Comparison of ENCODE assay signal across 16 cellular contexts in the genomic region with DNA sequence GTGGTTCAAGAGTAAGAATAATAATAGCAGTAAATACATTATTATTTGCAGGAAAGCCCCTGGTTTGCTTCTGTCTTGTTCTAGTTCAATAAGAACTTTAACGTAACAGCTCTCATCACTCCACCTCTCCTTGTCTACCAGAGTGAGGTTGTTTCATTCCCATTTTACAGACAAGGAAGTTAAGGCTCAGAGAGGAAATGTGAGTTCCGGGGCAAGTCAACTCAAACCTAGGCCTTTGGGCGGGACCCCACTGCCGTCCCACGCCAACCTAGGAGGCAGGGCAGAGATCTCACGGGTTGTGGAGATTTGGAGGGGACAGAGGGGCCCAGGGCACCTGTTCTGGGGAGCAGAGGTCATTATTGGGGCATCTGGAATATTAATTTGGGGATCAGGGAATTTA. TPM values are rescaled to one million over a fixed set of nuclear protein-coding genes. Genes with fewer than 3 reads are reported as not detected.
A peak's percentile ranks its signal among the peaks of the same experiment; 100 is the strongest.
DNase-seq lines count a peak whose midpoint lies in the region; ATAC-seq, FAIRE-seq and TF ChIP-seq lines count a peak whose summit lies in the region.
"Had no signal": no experiment of that assay in that cellular context is flagged by ENCODE, and none has a peak within 500 bp of the region (broad histone marks: within the 10 kb centered on the region; RNA-seq: fewer than 3 reads in every experiment).

No MANE protein-coding gene starts in this region.

- H3K9ac ChIP-seq in OCI-LY1 (ENCODE audit: low read length) (peak overlapping the region; percentile 93), K562 (ENCODE audit: insufficient read depth in 1 of 2, low read depth in 2 of 2, low read length in 2 of 2) (no peak overlapping the region), GM23248 (no peak overlapping the region)

- no peaks in the 10 kb centered on the region for H3K9me1 ChIP-seq in K562 (ENCODE audit: control insufficient read depth, insufficient read depth, low read length)

- H3K36me3 ChIP-seq in OCI-LY1 (ENCODE audit: insufficient read depth, low read length) = peaks cover 50% of the 10 kb centered on the region
- H3K36me3 ChIP-seq in K562 (ENCODE audit: control insufficient read depth, insufficient read depth, low read length) = peaks cover 19% of the 10 kb centered on the region
- H3K36me3 ChIP-seq in GM23248 (ENCODE audit: low read depth) = peaks cover 2% of the 10 kb centered on the region

- H3K79me2 ChIP-seq in OCI-LY1 (ENCODE audit: insufficient read depth, low read length) = peaks cover 24% of the 10 kb centered on the region
- H3K79me2 ChIP-seq in K562 (ENCODE audit: control insufficient read depth, insufficient read depth, low read length) = peaks cover 30% of the 10 kb centered on the region
- peaks cover 23% of the 10 kb centered on the region for H3K79me2 ChIP-seq in GM23248 (ENCODE audit: insufficient read depth)

- no peaks in the 10 kb centered on the region for H3K9me3 Mint-ChIP-seq in activated T-cell treated with anti-CD3 and anti-CD28 coated beads, Interleukin-2, amount 50 U/mL, for 4 hours
- no peaks in the 10 kb centered on the region for H3K9me3 Mint-ChIP-seq in stimulated activated naive B cell treated with anti-CD40 and anti-IgM and Interleukin-4, amounts not matched to agents 10 μg/mL and 1 μg/mL and 100 μg/mL, for 72 hours
- H3K9me3 Mint-ChIP-seq: HFFc6 had no signal

- H3K27ac ChIP-seq in OCI-LY1 (ENCODE audit: low read depth, low read length, poor library complexity, severe bottlenecking) (peak overlapping the region; percentile 94), K562 (ENCODE audit: extremely low read depth, low read depth, low read length) (no peak overlapping the region), GM23248 (no peak overlapping the region)
- H3K27ac ChIP-seq: upper lobe of left lung had no signal

- no peaks in the 10 kb centered on the region for H3F3A ChIP-seq in OCI-LY1 (ENCODE audit: insufficient read depth, low read length)
- H3F3A ChIP-seq in GM23248 (ENCODE audit: insufficient read depth) = no peaks in the 10 kb centered on the region

- intact Hi-C loops in K562 (cut with micrococcal nuclease) = loop anchor here (5.0 kb wide), 1 partner anchor 59 kb away; no protein-coding TSS in a partner anchor

- POLR2A ChIA-PET in K562 (lab: Yijun Ruan, JAX) = interaction anchor here (0.6 kb wide), 1 partner anchor 161 kb away, joined by 3 read pairs; no protein-coding TSS in a partner anchor

- peak overlapping the region; percentile 99 for H3K27ac Mint-ChIP-seq in stimulated activated naive B cell treated with anti-CD40 and anti-IgM and Interleukin-4, amounts not matched to agents 10 μg/mL and 1 μg/mL and 100 μg/mL, for 72 hours
- H3K27ac Mint-ChIP-seq: HFFc6 had no signal

- H3K9me2 ChIP-seq in OCI-LY1 (ENCODE audit: low read depth, low read length) = no peaks in the 10 kb centered on the region
- no peaks in the 10 kb centered on the region for H3K9me2 ChIP-seq in GM23248 (ENCODE audit: insufficient read depth)

- TF ChIP-seq POLR2A in K562 (conservative IDR thresholded peaks at IDR 0.05) = no peak

- H3K4me1 ChIP-seq in OCI-LY1 (ENCODE audit: insufficient read depth, low read length, severe bottlenecking) (peaks cover 35% of the 10 kb centered on the region), K562 (replicated peaks in 1 of 2; ENCODE audit: control insufficient read depth in 2 of 2, insufficient read depth in 2 of 2, low read length in 2 of 2) (peaks cover 13 to 37% of the 10 kb centered on the region in 2 experiments; a peak in 4 of 5 replicates), GM23248 (ENCODE audit: insufficient read depth) (0 out of 2 replicates have a peak, but pooled peaks cover 8% of the 10 kb centered on the region)

- H3K4me3 ChIP-seq in OCI-LY1 (ENCODE audit: low read depth, low read length, poor library complexity, severe bottlenecking) = peak overlapping the region; percentile 100
- H3K4me3 ChIP-seq in K562 = no peak overlapping the region
- no peak overlapping the region for H3K4me3 ChIP-seq in GM23248

- H3K27me3 ChIP-seq in OCI-LY1 (ENCODE audit: insufficient read depth, low read length) = no peaks in the 10 kb centered on the region
- no peaks in the 10 kb centered on the region for H3K27me3 ChIP-seq in K562 (ENCODE audit: control insufficient read depth in 2 of 2, insufficient read depth in 2 of 2, low read length in 2 of 2)
- no peaks in the 10 kb centered on the region for H3K27me3 ChIP-seq in GM23248 (replicated peaks; ENCODE audit: insufficient read depth)
- H3K27me3 ChIP-seq: upper lobe of left lung had no signal

- WGBS in K562 (ENCODE audit: insufficient coverage, low coverage, missing lambda C conversion rate) = 92% methylated on average over 6 of the region's 6 CpGs
- 93 to 99% methylated on average over 6 of the region's 6 CpGs for WGBS in GM23248 (ENCODE audit: low coverage in 1 of 2, low lambda C conversion rate in 2 of 2, missing lambda C conversion rate in 2 of 2), 2 experiments

- H3K9me3 ChIP-seq in OCI-LY1 (ENCODE audit: low read length) = no peaks in the 10 kb centered on the region
- no peaks in the 10 kb centered on the region for H3K9me3 ChIP-seq in K562 (replicated peaks; ENCODE audit: control insufficient read depth, insufficient read depth, low read depth, low read length)
- H3K9me3 ChIP-seq in GM23248 (ENCODE audit: low read depth) = no peaks in the 10 kb centered on the region
- H3K9me3 ChIP-seq: upper lobe of left lung had no signal

- peak overlapping the region; percentile 99 for H3K4me3 Mint-ChIP-seq in activated T-cell treated with anti-CD3 and anti-CD28 coated beads, Interleukin-2, amount 50 U/mL, for 4 hours
- H3K4me3 Mint-ChIP-seq in stimulated activated naive B cell treated with anti-CD40 and anti-IgM and Interleukin-4, amounts not matched to agents 10 μg/mL and 1 μg/mL and 100 μg/mL, for 72 hours = peak overlapping the region; percentile 97 to 100
- H3K4me3 Mint-ChIP-seq: HFFc6 had no signal

- CTCF ChIA-PET in K562 (lab: Yijun Ruan, JAX; ENCODE audit: low intra/inter-chr PET ratio) = no interaction called here

- ATAC-seq in activated T-cell treated with anti-CD3 and anti-CD28 coated beads, Interleukin-2, amount 50 U/mL, for 4 hours = no peak
- ATAC-seq in K562 = no peak
- ATAC-seq in stimulated activated naive B cell treated with anti-CD40 and anti-IgM and Interleukin-4, amounts not matched to agents 10 μg/mL and 1 μg/mL and 100 μg/mL, for 72 hours (replicated peaks) = no peak
- ATAC-seq: Panc1 had no signal

- no peak for FAIRE-seq in K562 (lab: Jason Lieb, UNC)

- TF ChIP-seq EP300 in K562 (IDR thresholded peaks at IDR 0.05; ENCODE audit: low read length) = no peak

- no TSS peak for BruUV-seq in K562 (replicated peaks; lab: Mats Ljungman, UMichigan)

- no peaks in the 10 kb centered on the region for H3K27me3 Mint-ChIP-seq in activated T-cell treated with anti-CD3 and anti-CD28 coated beads, Interleukin-2, amount 50 U/mL, for 4 hours (ENCODE audit: low read depth)
- no peaks in the 10 kb centered on the region for H3K27me3 Mint-ChIP-seq in stimulated activated naive B cell treated with anti-CD40 and anti-IgM and Interleukin-4, amounts not matched to agents 10 μg/mL and 1 μg/mL and 100 μg/mL, for 72 hours
- H3K27me3 Mint-ChIP-seq: progenitor cell of endocrine pancreas had no signal

- TF ChIP-seq CTCF in OCI-LY1 (IDR thresholded peaks at IDR 0.05; ENCODE audit: low read length) (no peak), K562 (IDR thresholded peaks at IDR 0.05 in 2 of 3, conservative IDR thresholded peaks at IDR 0.05 in 1 of 3; ENCODE audit: insufficient read depth in 2 of 3, low read depth in 1 of 3, low read length in 3 of 3) (no peak)

- peaks cover 14% of the 10 kb centered on the region for H3K36me3 Mint-ChIP-seq in activated T-cell treated with anti-CD3 and anti-CD28 coated beads, Interleukin-2, amount 50 U/mL, for 4 hours (ENCODE audit: insufficient read depth)
- peaks cover 44 to 55% of the 10 kb centered on the region in 2 donors for H3K36me3 Mint-ChIP-seq in stimulated activated naive B cell treated with anti-CD40 and anti-IgM and Interleukin-4, amounts not matched to agents 10 μg/mL and 1 μg/mL and 100 μg/mL, for 72 hours

- in situ Hi-C loops in K562 (cut with MboI) (loop anchor here (10.0 kb wide), 1 partner anchor 381 kb away; no protein-coding TSS in a partner anchor), GM23248 (cut with MboI) (no loop called here)

- peaks cover 46% of the 10 kb centered on the region for H3K4me1 Mint-ChIP-seq in activated T-cell treated with anti-CD3 and anti-CD28 coated beads, Interleukin-2, amount 50 U/mL, for 4 hours (ENCODE audit: low read depth)
- H3K4me1 Mint-ChIP-seq in stimulated activated naive B cell treated with anti-CD40 and anti-IgM and Interleukin-4, amounts not matched to agents 10 μg/mL and 1 μg/mL and 100 μg/mL, for 72 hours = peaks cover 40 to 76% of the 10 kb centered on the region in 2 donors

- H4K20me1 ChIP-seq in OCI-LY1 (ENCODE audit: insufficient read depth, low read length) (no peaks in the 10 kb centered on the region), K562 (replicated peaks; ENCODE audit: control insufficient read depth, insufficient read depth, low read length) (0 out of 2 replicates have a peak, but pooled peaks cover 4% of the 10 kb centered on the region), GM23248 (ENCODE audit: insufficient read depth) (no peaks in the 10 kb centered on the region)

- no peak for DNase-seq in activated T-cell treated with anti-CD3 and anti-CD28 coated beads, Interleukin-2, amount 50 U/mL, for 4 hours
- DNase-seq in activated T-cell treated with anti-CD3 and anti-CD28 coated beads, Interleukin-2, amount 50 U/mL, for 1 hour = no peak
- DNase-seq in K562 (ENCODE audit: extremely low read depth in 1 of 4, low spot score in 3 of 4) (no peak), GM23248 (no peak), NCI-H446 treated with DMSO at 0.1 percent for 48 hours (lab: John Stamatoyannopoulos, UW) (no peak), NCI-H187 (lab: John Stamatoyannopoulos, UW) (no peak)
- DNase-seq in stimulated activated naive B cell treated with anti-CD40 and anti-IgM and Interleukin-4, amounts not matched to agents 10 μg/mL and 1 μg/mL and 100 μg/mL, for 72 hours = no peak
- DNase-seq: DMS79 treated with DMSO at 0.1 percent for 48 hours; HFFc6; mesenchymal stem cell; NCI-H1048; stimulated activated CD4-positive, alpha-beta T cell treated with anti-CD3 and anti-CD28 coated beads, Interleukin-15, amount 100 ng/mL, for 24 hours; upper lobe of left lung had no signal

- no peak overlapping the region for H2AFZ ChIP-seq in OCI-LY1 (ENCODE audit: low read length)
- H2AFZ ChIP-seq in K562 (ENCODE audit: low read depth, low read length) = no peak overlapping the region
- no peak overlapping the region for H2AFZ ChIP-seq in GM23248

- no peak for TF ChIP-seq RAD21 in K562 (CRISPR knock-in tag; conservative IDR thresholded peaks at IDR 0.05 in 1 of 2, IDR thresholded peaks at IDR 0.05 in 1 of 2)

- H3K4me2 ChIP-seq in OCI-LY1 (ENCODE audit: low read length) (peak overlapping the region; percentile 73), K562 (ENCODE audit: insufficient read depth, low read length) (no peak overlapping the region), GM23248 (ENCODE audit: unreplicated experiment) (no peak overlapping the region)

RNA-seq across cellular contexts. Expression of gene MAP4K1, which starts 1.5 kb away (rescaled TPM):
- 100 to 1,000 TPM; 109 to 130 (median 126) TPM for total RNA-seq in activated T-cell treated with anti-CD3 and anti-CD28 coated beads, Interleukin-2, amount 50 U/mL, for 4 hours
- total RNA-seq in K562 (2011; cell fraction: chromatin; rRNA removed; ENCODE audit: low replicate concordance) = 1.7 and 3.2 TPM in 2 replicates
- 0.83 and 1.8 TPM in 2 replicates for total RNA-seq in K562 (2011; cell fraction: nucleolus; rRNA removed)
- total RNA-seq in K562 (2011; cell fraction: nucleoplasm; rRNA removed) = 0.92 and 2.5 TPM in 2 replicates
- total RNA-seq in K562 (2014; rRNA removed) (0.65 TPM in 1 of 2 replicates, not detected in the other), K562 (2014; rRNA removed; fragmentation: Illumina TruSeq; extraction: Trizol) (0.47 TPM in 1 of 2 replicates, not detected in the other), K562 (2015; rRNA removed; fragmentation: Illumina TruSeq; extraction: Trizol) (0.14 and 0.38 TPM in 2 replicates), K562 (2021) (3.0 and 3.2 TPM in 2 replicates)
- polyA plus RNA-seq in K562 (2011; rRNA removed) (0.39 and 0.81 TPM in 2 replicates), K562 (2014; fragmentation: Illumina TruSeq; extraction: Trizol) (0.31 and 0.61 TPM in 2 replicates), K562 (2014; fragmentation: Nextera tagmentation; extraction: Ambion mirVana) (1 to 10 TPM in 1 of 2 experiments, under 1 TPM in 1; 0.99 to 1.4 TPM), K562 (2014; rRNA removed) (0.50 and 0.99 TPM in 2 replicates), GM23248 (2016; fragmentation: Nextera tagmentation; extraction: Ambion mirVana) (0.63 and 1.0 TPM in 2 replicates)
- polyA plus RNA-seq in K562 (2011; cell fraction: cytosol; rRNA removed) = 0.50 and 0.69 TPM in 2 replicates
- 2.9 and 4.0 TPM in 2 replicates for polyA plus RNA-seq in K562 (2011; cell fraction: nucleus; rRNA removed)
- 0.57 and 1.1 TPM in 2 replicates for polyA plus RNA-seq in K562 (2012)
- polyA minus RNA-seq in K562 (2011; rRNA and poly(A)+ RNA removed) = 0.27 and 0.91 TPM in 2 replicates
- polyA minus RNA-seq in K562 (2011; cell fraction: cytosol; rRNA and poly(A)+ RNA removed) = not detected in 2 replicates
- polyA minus RNA-seq in K562 (2011; cell fraction: nucleus; rRNA and poly(A)+ RNA removed) = 0.56 and 2.3 TPM in 2 replicates
- total RNA-seq in GM23248 (2014; rRNA removed; shearing (Covaris generic)) = not detected in 2 replicates

RNA-seq across cellular contexts. Expression of gene EIF3K, which starts 2.7 kb away (rescaled TPM):
- 100 to 1,000 TPM; 370 to 409 (median 401) TPM for total RNA-seq in activated T-cell treated with anti-CD3 and anti-CD28 coated beads, Interleukin-2, amount 50 U/mL, for 4 hours
- total RNA-seq in K562 (2011; cell fraction: chromatin; rRNA removed; ENCODE audit: low replicate concordance) = 131 and 282 TPM in 2 replicates
- total RNA-seq in K562 (2011; cell fraction: nucleolus; rRNA removed) = 236 and 263 TPM in 2 replicates
- total RNA-seq in K562 (2011; cell fraction: nucleoplasm; rRNA removed) = 210 and 273 TPM in 2 replicates
- 733 and 769 TPM in 2 replicates for total RNA-seq in K562 (2014; rRNA removed)
- 363 and 429 TPM in 2 replicates for total RNA-seq in K562 (2014; rRNA removed; fragmentation: Illumina TruSeq; extraction: Trizol)
- 589 and 623 TPM in 2 replicates for total RNA-seq in K562 (2015; rRNA removed; fragmentation: Illumina TruSeq; extraction: Trizol)
- total RNA-seq in K562 (2021) = 686 and 693 TPM in 2 replicates
- 387 and 460 TPM in 2 replicates for polyA plus RNA-seq in K562 (2011; rRNA removed)
- polyA plus RNA-seq in K562 (2011; cell fraction: cytosol; rRNA removed) = 1,168 and 1,898 TPM in 2 replicates
- 374 and 383 TPM in 2 replicates for polyA plus RNA-seq in K562 (2011; cell fraction: nucleus; rRNA removed)
- polyA plus RNA-seq in K562 (2012) = 971 and 1,007 TPM in 2 replicates
- polyA plus RNA-seq in K562 (2014; fragmentation: Illumina TruSeq; extraction: Trizol) = 1,607 and 1,827 TPM in 2 replicates
- polyA plus RNA-seq in K562 (2014; fragmentation: Nextera tagmentation; extraction: Ambion mirVana) = 1,000 to 10,000 TPM; 1,193 to 1,486 TPM
- 798 and 985 TPM in 2 replicates for polyA plus RNA-seq in K562 (2014; rRNA removed)
- 447 and 499 TPM in 2 replicates for polyA minus RNA-seq in K562 (2011; rRNA and poly(A)+ RNA removed)
- 339 and 351 TPM in 2 replicates for polyA minus RNA-seq in K562 (2011; cell fraction: cytosol; rRNA and poly(A)+ RNA removed)
- 64.2 and 164 TPM in 2 replicates for polyA minus RNA-seq in K562 (2011; cell fraction: nucleus; rRNA and poly(A)+ RNA removed)
- 270 and 295 TPM in 2 replicates for total RNA-seq in GM23248 (2014; rRNA removed; shearing (Covaris generic))
- polyA plus RNA-seq in GM23248 (2016; fragmentation: Nextera tagmentation; extraction: Ambion mirVana) = 143 and 151 TPM in 2 replicates

RNA-seq across cellular contexts. Expression of gene ACTN4, which starts 31.2 kb away (rescaled TPM):
- 100 to 1,000 TPM; 215 to 233 (median 230) TPM for total RNA-seq in activated T-cell treated with anti-CD3 and anti-CD28 coated beads, Interleukin-2, amount 50 U/mL, for 4 hours
- 168 and 288 TPM in 2 replicates for total RNA-seq in K562 (2011; cell fraction: chromatin; rRNA removed; ENCODE audit: low replicate concordance)
- 79.0 and 102 TPM in 2 replicates for total RNA-seq in K562 (2011; cell fraction: nucleolus; rRNA removed)
- 99.5 and 155 TPM in 2 replicates for total RNA-seq in K562 (2011; cell fraction: nucleoplasm; rRNA removed)
- total RNA-seq in K562 (2014; rRNA removed) (159 and 202 TPM in 2 replicates), K562 (2014; rRNA removed; fragmentation: Illumina TruSeq; extraction: Trizol) (67.2 and 80.0 TPM in 2 replicates), K562 (2015; rRNA removed; fragmentation: Illumina TruSeq; extraction: Trizol) (58.2 and 67.4 TPM in 2 replicates), K562 (2021) (362 and 385 TPM in 2 replicates)
- polyA plus RNA-seq in K562 (2011; rRNA removed) (130 and 299 TPM in 2 replicates), K562 (2014; fragmentation: Illumina TruSeq; extraction: Trizol) (149 and 163 TPM in 2 replicates), K562 (2014; fragmentation: Nextera tagmentation; extraction: Ambion mirVana) (1 to 10 TPM; 3.1 to 8.4 TPM), K562 (2014; rRNA removed) (115 and 125 TPM in 2 replicates), GM23248 (2016; fragmentation: Nextera tagmentation; extraction: Ambion mirVana) (84.6 and 85.7 TPM in 2 replicates)
- polyA plus RNA-seq in K562 (2011; cell fraction: cytosol; rRNA removed) = 90.1 and 157 TPM in 2 replicates
- 395 and 716 TPM in 2 replicates for polyA plus RNA-seq in K562 (2011; cell fraction: nucleus; rRNA removed)
- polyA plus RNA-seq in K562 (2012) = 444 and 454 TPM in 2 replicates
- polyA minus RNA-seq in K562 (2011; rRNA and poly(A)+ RNA removed) = 140 and 177 TPM in 2 replicates
- polyA minus RNA-seq in K562 (2011; cell fraction: cytosol; rRNA and poly(A)+ RNA removed) = 135 and 194 TPM in 2 replicates
- polyA minus RNA-seq in K562 (2011; cell fraction: nucleus; rRNA and poly(A)+ RNA removed) = 51.4 and 130 TPM in 2 replicates
- total RNA-seq in GM23248 (2014; rRNA removed; shearing (Covaris generic)) = 467 and 477 TPM in 2 replicates

Comparison
In these comparisons a context has a peak if more than half of its experiments do, and no peak if none do; other contexts are left out.
1. RNA of gene MAP4K1, which starts 1.5 kb away (total RNA-seq): 109 to 130 TPM in activated T-cell treated with anti-CD3 and anti-CD28 coated beads, Interleukin-2, amount 50 U/mL, for 4 hours; 0.14 to 3.2 TPM in K562 and not detected in GM23248; every median in the first group is over 10 times any median in the second.